In genomic region chr7:99831595-99831994, GRCh38 we compare ENCODE assay signal across 30 cellular contexts. TPM values are rescaled to one million over a fixed set of nuclear protein-coding genes. Genes with fewer than 3 reads are reported as not detected.
"Had no signal": no experiment of that assay in that cellular context is flagged by ENCODE, and none has a peak within 500 bp of the region (broad histone marks: within the 10 kb centered on the region; RNA-seq: fewer than 3 reads in every experiment).

No MANE protein-coding gene starts in this region.

- ATAC-seq: effector memory CD8-positive, alpha-beta T cell; esophagus mucosa; gastrocnemius medialis; left ventricle myocardium superior; lower lobe of right lung; natural killer cell; pancreas; sciatic nerve; stimulated activated naive CD8-positive, alpha-beta T cell treated with anti-CD3 and anti-CD28 coated beads, Interleukin-15, amount 100 ng/mL, for 72 hours; upper lobe of right lung had no signal

- DNase-seq: effector memory CD8-positive, alpha-beta T cell; foreskin fibroblast; gastrocnemius medialis; head of caudate nucleus; left ventricle myocardium superior; lower lobe of right lung; natural killer cell; pancreas; stimulated activated CD4-positive, alpha-beta T cell treated with anti-CD3 and anti-CD28 coated beads, Interleukin-12 subunit alpha, Interleukin-12 subunit beta, amount 100 ng/mL, for 4 hours; stimulated activated CD4-positive, alpha-beta T cell treated with anti-CD3 and anti-CD28 coated beads, Interleukin-1b, Interleukin-23, amount 100 ng/mL, for 48 hours; stimulated activated CD4-positive, alpha-beta T cell treated with anti-CD3 and anti-CD28 coated beads, Interleukin-4, amount 100 ng/mL, for 1 hour; stimulated activated CD8-positive, alpha-beta memory T cell treated with anti-CD3 and anti-CD28 coated beads, Interleukin-4, amount 100 ng/mL, for 48 hours; stimulated activated naive CD4-positive, alpha-beta T cell; stimulated activated naive CD8-positive, alpha-beta T cell treated with anti-CD3 and anti-CD28 coated beads, Interleukin-15, amount 100 ng/mL, for 72 hours; transverse colon; upper lobe of right lung; uterus had no signal

- H3K36me3 ChIP-seq: gastrocnemius medialis, lower lobe of right lung, neutrophil, pancreas, suprapubic skin, transverse colon, upper lobe of right lung, uterus had no signal

- H3K4me3 ChIP-seq: coronary artery, gastrocnemius medialis, lower lobe of right lung, pancreas, smooth muscle cell, suprapubic skin, transverse colon, upper lobe of right lung, uterus had no signal

- H3K4me1 ChIP-seq: gastrocnemius medialis, suprapubic skin, uterus had no signal

- H3K9me3 ChIP-seq: gastrocnemius medialis, lower lobe of right lung, neutrophil, pancreas, suprapubic skin, transverse colon, upper lobe of right lung, uterus had no signal

- H3K27me3 ChIP-seq: gastrocnemius medialis, pancreas, suprapubic skin, transverse colon, upper lobe of right lung, uterus had no signal

- H3K4me2 ChIP-seq: smooth muscle cell had no signal

- H3K27ac ChIP-seq: coronary artery, gastrocnemius medialis, lower lobe of right lung, neutrophil, pancreas, suprapubic skin, transverse colon, upper lobe of right lung, uterus had no signal

RNA-seq across cellular contexts. Expression of gene CYP3A43, which starts 3.8 kb away (rescaled TPM):
- total RNA-seq: dermis microvascular lymphatic vessel endothelial cell, esophagus mucosa, glomerular endothelial cell, left ventricle myocardium superior, lower lobe of right lung, mononuclear cell, natural killer cell, omental fat pad, progenitor cell of endocrine pancreas, smooth muscle cell, suprapubic skin, transverse colon, upper lobe of right lung had no signal
- polyA plus RNA-seq: keratinocyte, smooth muscle cell had no signal

RNA-seq across cellular contexts. Expression of gene OR2AE1, which starts 45.2 kb away (rescaled TPM):
- total RNA-seq: dermis microvascular lymphatic vessel endothelial cell, gastrocnemius medialis, glomerular endothelial cell, left ventricle myocardium superior, mononuclear cell, natural killer cell, pancreas, progenitor cell of endocrine pancreas, sciatic nerve, smooth muscle cell, transverse colon, upper lobe of right lung, uterus had no signal
- polyA plus RNA-seq: keratinocyte, neural cell, pancreas, smooth muscle cell had no signal

RNA-seq across cellular contexts. Expression of gene CYP3A4, which starts 47.6 kb away (rescaled TPM):
- total RNA-seq: dermis microvascular lymphatic vessel endothelial cell, glomerular endothelial cell, left ventricle myocardium superior, lower lobe of right lung, mononuclear cell, natural killer cell, progenitor cell of endocrine pancreas, sciatic nerve, smooth muscle cell, upper lobe of right lung had no signal
- polyA plus RNA-seq: keratinocyte, neural cell, smooth muscle cell had no signal
